ENCODE assay signal across 9 cellular contexts in the genomic region with DNA sequence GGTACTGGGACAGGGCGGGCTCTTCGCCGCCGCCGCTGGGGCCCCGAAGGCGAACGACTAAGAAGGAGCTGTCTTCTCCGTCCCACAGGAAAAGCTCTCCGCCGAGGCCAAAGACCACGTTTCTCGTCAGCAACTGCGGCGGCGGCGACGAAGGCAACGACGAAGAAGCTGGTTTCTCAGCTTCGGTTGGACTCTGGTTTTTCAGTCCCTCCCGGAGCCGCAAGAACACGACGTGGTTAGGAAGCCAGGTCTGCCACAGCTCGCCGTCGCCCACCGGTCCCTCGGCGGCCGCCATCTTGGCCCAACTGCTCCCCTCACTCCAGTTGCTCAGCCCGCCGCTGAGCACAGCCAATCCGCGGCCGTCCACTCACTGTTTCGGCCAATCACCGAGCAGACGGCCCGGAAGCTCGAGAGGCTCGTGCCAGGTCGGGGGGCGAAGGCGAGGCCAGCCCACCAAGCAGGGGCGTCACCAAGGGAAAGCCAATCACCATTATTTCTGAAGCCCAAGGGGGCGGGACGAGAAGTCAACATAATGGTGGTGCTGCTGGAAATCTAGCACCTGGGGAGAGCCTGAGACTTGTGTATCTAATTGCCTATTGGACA. TPM values are rescaled to one million over a fixed set of nuclear protein-coding genes. Genes with fewer than 3 reads are reported as not detected.
DNase-seq lines count a peak whose midpoint lies in the region; ATAC-seq, FAIRE-seq and TF ChIP-seq lines count a peak whose summit lies in the region.
"Had no signal": no experiment of that assay in that cellular context is flagged by ENCODE, and none has a peak within 500 bp of the region (broad histone marks: within the 10 kb centered on the region; RNA-seq: fewer than 3 reads in every experiment).

TSS of gene NUP88 (minus strand) at position 307 of the 603 bp plus-strand sequence. CDS start at position 295, 12 bp downstream.

- peak within 1 kb of the TSS; percentile 80 to 99 for H3K4me3 ChIP-seq in kidney (ENCODE audit: low read length in 2 of 2)

- FAIRE-seq in kidney (lab: Jason Lieb, UNC) = peak; percentile 56
- FAIRE-seq: islet of Langerhans had no signal

- TF ChIP-seq POLR2A in GM19099 (IDR thresholded peaks at IDR 0.05; ENCODE audit: extremely low read depth, insufficient read length, low read depth) = peak; percentile 90

- peaks cover 9 to 22% of the 10 kb centered on the region in 2 donors for H3K36me3 ChIP-seq in kidney (ENCODE audit: control insufficient read depth in 1 of 2, insufficient read depth in 2 of 2, low read length in 2 of 2)

- DNase-seq in AG20443 (ENCODE audit: low spot score) = peak; percentile 99
- peak; percentile 95 for DNase-seq in NCI-H510A (lab: John Stamatoyannopoulos, UW)
- peak; percentile 93 for DNase-seq in activated CD4-positive, alpha-beta T cell treated with anti-CD3 and anti-CD28 coated beads for 1 hour
- peak; percentile 98 for DNase-seq in cerebellum (ENCODE audit: low spot score)
- peak; percentile 98 for DNase-seq in kidney
- peak; percentile 98 for DNase-seq in stimulated activated CD4-positive, alpha-beta T cell treated with anti-CD3 and anti-CD28 coated beads, Interleukin-15, amount 100 ng/mL, for 24 hours

- H3K27ac ChIP-seq in kidney (ENCODE audit: low read depth in 2 of 2, low read length in 2 of 2) = peak within 1 kb of the TSS; percentile 93 to 96

- peak within 1 kb of the TSS; percentile 97 for H3K9ac ChIP-seq in kidney (ENCODE audit: low read length in 2 of 2)

- peak; percentile 88 for ATAC-seq in HG03432 (IDR thresholded peaks at IDR 0.05; ENCODE audit: unreplicated experiment)

- H3K4me1 ChIP-seq in kidney (ENCODE audit: control insufficient read depth in 1 of 2, insufficient read depth in 1 of 2, low read depth in 1 of 2, low read length in 2 of 2) = peaks cover 8 to 14% of the 10 kb centered on the region in 2 donors

- intact Hi-C loops in kidney (cut with DNase I) = no loop called here

- TF ChIP-seq CTCF in kidney (IDR thresholded peaks at IDR 0.05; ENCODE audit: borderline replicate concordance, extremely low read depth, insufficient read depth) = no peak

- H3K9me3 ChIP-seq in kidney (ENCODE audit: control insufficient read depth in 1 of 2, low read length in 2 of 2) = no peaks in the 10 kb centered on the region

RNA-seq across cellular contexts. Expression of gene NUP88, which starts in this region (rescaled TPM):
- 74.3 TPM for total RNA-seq in cerebellum
- 57.9 TPM for total RNA-seq in kidney
- 55.1 TPM for polyA plus RNA-seq in kidney (ENCODE audit: insufficient read depth, low read depth, low replicate concordance)

Comparison
In these comparisons a context has a peak if more than half of its experiments do, and no peak if none do; other contexts are left out.
1. Peak in every context shown above with its lines: DNase-seq, ATAC-seq, H3K4me3 ChIP-seq and H3K27ac ChIP-seq.